Comparison of ENCODE assay signal across 8 cellular contexts in the genomic region with DNA sequence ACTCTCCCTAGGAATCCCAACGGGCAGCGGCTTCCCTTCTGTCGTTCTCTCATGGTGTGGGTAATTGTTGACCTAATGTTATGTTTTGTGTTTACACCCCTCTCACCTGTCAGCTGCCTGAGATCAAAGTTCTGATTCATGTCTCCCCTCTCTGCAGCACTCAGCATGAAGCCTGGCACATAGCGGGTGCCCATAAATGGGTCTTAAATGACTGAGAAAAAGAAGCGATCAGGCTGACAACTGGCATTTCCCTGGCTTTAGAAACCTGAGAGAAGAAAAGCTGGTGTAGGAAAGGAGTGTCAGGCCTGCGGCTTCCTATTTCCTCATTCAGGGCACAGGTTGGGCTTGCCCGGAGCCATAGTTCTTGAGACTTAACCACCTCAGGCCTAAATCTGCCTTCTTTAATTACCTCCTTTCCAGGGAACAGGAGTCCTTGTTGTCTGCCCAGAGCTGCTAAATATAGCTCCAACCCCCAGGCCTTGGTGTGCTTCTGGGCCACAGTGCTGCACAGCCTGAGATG. TPM values are rescaled to one million over a fixed set of nuclear protein-coding genes. Genes with fewer than 3 reads are reported as not detected.
DNase-seq lines count a peak whose midpoint lies in the region; ATAC-seq and TF ChIP-seq lines count a peak whose summit lies in the region.

No MANE protein-coding gene starts in this region.

- CTCF ChIA-PET in Calu3 (lab: Charles Lee): interaction anchor here (0.7 to 1.0 kb wide), 3 partner anchors 31 to 742 kb away, joined by 3 read pairs; no protein-coding TSS in a partner anchor

- no peak for ATAC-seq in GM18867 (IDR thresholded peaks at IDR 0.05; ENCODE audit: unreplicated experiment)

- H3K9me3 ChIP-seq in colonic mucosa (no peaks in the 10 kb centered on the region), muscle layer of duodenum (ENCODE audit: control insufficient read depth in 1 of 2, low read length in 2 of 2) (no peaks in the 10 kb centered on the region)

- H3K4me1 Mint-ChIP-seq in Calu3 (ENCODE audit: low read depth, unreplicated experiment): peaks cover 49% of the 10 kb centered on the region

- H3K36me3 ChIP-seq in colonic mucosa: no peaks in the 10 kb centered on the region
- peaks cover 0 to 4% of the 10 kb centered on the region in 2 donors for H3K36me3 ChIP-seq in muscle layer of duodenum (ENCODE audit: control insufficient read depth in 1 of 2, insufficient read depth in 2 of 2, low read length in 2 of 2)

- H3K36me3 Mint-ChIP-seq in Calu3 (ENCODE audit: insufficient read depth, unreplicated experiment): no peaks in the 10 kb centered on the region

- intact Hi-C loops in Calu3 (cut with micrococcal nuclease; ENCODE audit: unreplicated experiment) (no loop called here), colonic mucosa (cut with DNase I) (no loop called here)

- H3K4me3 Mint-ChIP-seq in Calu3 (ENCODE audit: low read depth, unreplicated experiment): peak overlapping the region; percentile 44

- peak overlapping the region in 1 of 2 donors; percentile 66 for H3K9ac ChIP-seq in colonic mucosa (ENCODE audit: low read depth in 2 of 2, low read length in 2 of 2)

- peaks cover 5% of the 10 kb centered on the region for H3K4me1 ChIP-seq in colonic mucosa
- H3K4me1 ChIP-seq in muscle layer of duodenum (ENCODE audit: control insufficient read depth in 1 of 2, insufficient read depth in 2 of 2, low read length in 2 of 2): peaks cover 8 to 32% of the 10 kb centered on the region in 2 donors

- BruUV-seq in Calu3 (replicated peaks; lab: Mats Ljungman, UMichigan): no TSS peak

- no peak overlapping the region for H3K4me3 ChIP-seq in colonic mucosa
- H3K4me3 ChIP-seq in muscle layer of duodenum (ENCODE audit: low read depth in 1 of 2, low read length in 2 of 2): no peak overlapping the region

- no peaks in the 10 kb centered on the region for H3K9me3 Mint-ChIP-seq in Calu3 (ENCODE audit: low read depth, unreplicated experiment)

- peak overlapping the region; percentile 82 for H3K27ac Mint-ChIP-seq in Calu3 (ENCODE audit: unreplicated experiment)

- no peak for TF ChIP-seq CTCF in Calu3 (IDR thresholded peaks at IDR 0.05; ENCODE audit: unreplicated experiment)
- no peak for TF ChIP-seq CTCF in colonic mucosa (IDR thresholded peaks at IDR 0.05)

- peak overlapping the region; percentile 22 for H3K27ac ChIP-seq in colonic mucosa
- H3K27ac ChIP-seq in muscle layer of duodenum (ENCODE audit: low read length): peak overlapping the region; percentile 77

- DNase-seq in Calu3: peak; percentile 63
- DNase-seq in NCI-H2029 treated with DMSO at 0.1 percent for 48 hours (lab: John Stamatoyannopoulos, UW): peak; percentile 52
- DNase-seq in colonic mucosa: peak; percentile 50
- DNase-seq in GF-D8 (lab: John Stamatoyannopoulos, UW): no peak
- no peak for DNase-seq in globus pallidus (ENCODE audit: low spot score)
- DNase-seq in 8988T: no peak

- H3K27me3 ChIP-seq in colonic mucosa (no peaks in the 10 kb centered on the region), muscle layer of duodenum (ENCODE audit: low read depth, low read length) (no peaks in the 10 kb centered on the region)

- no peaks in the 10 kb centered on the region for H3K27me3 Mint-ChIP-seq in Calu3 (ENCODE audit: unreplicated experiment)

RNA-seq across cellular contexts. Expression of a gene that starts 31.8 kb away (rescaled TPM):
- total RNA-seq in Calu3 (2022) (219 and 264 TPM in 2 replicates), colonic mucosa (100 to 1,000 TPM; 170 to 246 TPM)

Comparison
In these comparisons a context has a peak if more than half of its experiments do, and no peak if none do; other contexts are left out.
1. DNase-seq: peak in Calu3 (single experiment), NCI-H2029 treated with DMSO at 0.1 percent for 48 hours (single experiment) and colonic mucosa (single experiment); none in GF-D8 (single experiment), globus pallidus (single experiment) and 8988T (single experiment).